17 cellular contexts compared by ENCODE assay signal in the genomic region with DNA sequence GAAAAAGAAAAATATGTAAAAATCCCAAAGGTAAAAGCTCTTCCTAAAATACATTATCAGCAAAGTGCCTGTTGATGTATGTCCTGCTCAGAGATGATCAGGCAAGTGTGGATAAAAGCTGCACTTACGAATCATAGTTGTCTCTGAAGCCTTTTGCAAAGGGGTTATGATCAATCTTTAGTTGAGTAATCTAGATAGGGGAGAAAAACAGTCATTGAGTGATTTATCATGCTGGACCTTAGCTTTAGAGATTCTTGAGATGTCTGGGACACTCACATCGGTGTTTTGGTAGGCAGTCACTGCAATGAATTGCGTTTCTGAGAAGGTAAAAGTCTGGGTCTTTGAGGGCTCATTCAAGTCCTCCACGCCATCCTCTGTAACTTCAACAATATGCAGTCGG. TPM values are rescaled to one million over a fixed set of nuclear protein-coding genes. Genes with fewer than 3 reads are reported as not detected.
DNase-seq lines count a peak whose midpoint lies in the region; ATAC-seq lines count a peak whose summit lies in the region.
"Had no signal": no experiment of that assay in that cellular context is flagged by ENCODE, and none has a peak within 500 bp of the region (broad histone marks: within the 10 kb centered on the region; RNA-seq: fewer than 3 reads in every experiment).

No MANE protein-coding gene starts in this region.

- POLR2A ChIA-PET in activated CD8-positive, alpha-beta T cell treated with anti-CD3 and anti-CD28 coated beads, Interleukin-2, amount 10 ng/mL, durations not matched to agents 7 days and 5 days (lab: Charles Lee) = interaction anchor here (1.0 to 1.9 kb wide), 2 partner anchors 13 to 630 kb away, joined by 4 to 12 read pairs; a partner anchor contains a TSS

- H3K4me1 Mint-ChIP-seq in activated T-cell treated with anti-CD3 and anti-CD28 coated beads, Interleukin-2, amount 50 U/mL, for 72 hours (ENCODE audit: low read depth) = peaks cover 35% of the 10 kb centered on the region
- peaks cover 37% of the 10 kb centered on the region for H3K4me1 Mint-ChIP-seq in activated CD8-positive, alpha-beta T cell treated with anti-CD3 and anti-CD28 coated beads, Interleukin-2, amount 10 ng/mL, durations not matched to agents 7 days and 5 days (ENCODE audit: low read depth)
- peaks cover 64% of the 10 kb centered on the region for H3K4me1 Mint-ChIP-seq in stimulated activated effector memory CD8-positive, alpha-beta T cell treated with anti-CD3 and anti-CD28 coated beads, Interleukin-12 subunit alpha, Interleukin-12 subunit beta, amount 100 ng/mL, for 72 hours
- H3K4me1 Mint-ChIP-seq in stimulated activated naive B cell treated with anti-CD40 and anti-IgM and Interleukin-4, amounts not matched to agents 10 μg/mL and 1 μg/mL and 100 μg/mL, for 72 hours = peaks cover 25 to 47% of the 10 kb centered on the region in 2 donors

- no peak for DNase-seq in activated T-cell treated with anti-CD3 and anti-CD28 coated beads, Interleukin-2, amount 50 U/mL, for 72 hours
- DNase-seq in activated T-cell treated with anti-CD3 and anti-CD28 coated beads for 4 hours (no peak), DMS53 treated with DMSO at 0.1 percent for 48 hours (lab: John Stamatoyannopoulos, UW; ENCODE audit: unreplicated experiment) (no peak)
- DNase-seq in activated CD8-positive, alpha-beta T cell treated with anti-CD3 and anti-CD28 coated beads, Interleukin-2, amount 10 ng/mL, durations not matched to agents 7 days and 5 days = no peak
- no peak for DNase-seq in stimulated activated effector memory CD8-positive, alpha-beta T cell treated with anti-CD3 and anti-CD28 coated beads, Interleukin-12 subunit alpha, Interleukin-12 subunit beta, amount 100 ng/mL, for 72 hours (ENCODE audit: low spot score in 2 of 2)
- no peak for DNase-seq in stimulated activated naive B cell treated with anti-CD40 and anti-IgM and Interleukin-4, amounts not matched to agents 10 μg/mL and 1 μg/mL and 100 μg/mL, for 72 hours
- DNase-seq: H9, NCI-H1105 treated with DMSO at 0.1 percent for 48 hours, NCI-H1694 treated with DMSO at 0.1 percent for 48 hours, NCI-H2107, NCI-H2227 treated with DMSO at 0.1 percent for 48 hours, NCI-H524 had no signal

- peak in 1 of 2 donors; percentile 15 for ATAC-seq in activated T-cell treated with anti-CD3 and anti-CD28 coated beads, Interleukin-2, amount 50 U/mL, for 72 hours (replicated peaks in 1 of 2)
- ATAC-seq in activated CD8-positive, alpha-beta T cell treated with anti-CD3 and anti-CD28 coated beads, Interleukin-2, amount 10 ng/mL, durations not matched to agents 7 days and 5 days = no peak
- ATAC-seq in stimulated activated effector memory CD8-positive, alpha-beta T cell treated with anti-CD3 and anti-CD28 coated beads, Interleukin-12 subunit alpha, Interleukin-12 subunit beta, amount 100 ng/mL, for 72 hours = peak; percentile 63
- no peak for ATAC-seq in stimulated activated naive B cell treated with anti-CD40 and anti-IgM and Interleukin-4, amounts not matched to agents 10 μg/mL and 1 μg/mL and 100 μg/mL, for 72 hours (replicated peaks)
- ATAC-seq: Panc1, Right ventricle myocardium inferior had no signal

- H3K27me3 ChIP-seq in iPS-15b (ENCODE audit: control insufficient read depth, insufficient read depth, low read length) = peaks cover 95% of the 10 kb centered on the region

- peaks cover 0 to 2% of the 10 kb centered on the region in 2 donors for H3K36me3 Mint-ChIP-seq in activated T-cell treated with anti-CD3 and anti-CD28 coated beads, Interleukin-2, amount 50 U/mL, for 72 hours (ENCODE audit: insufficient read depth in 2 of 2)
- peaks cover 3% of the 10 kb centered on the region for H3K36me3 Mint-ChIP-seq in activated CD8-positive, alpha-beta T cell treated with anti-CD3 and anti-CD28 coated beads, Interleukin-2, amount 10 ng/mL, durations not matched to agents 7 days and 5 days (ENCODE audit: low read depth)
- H3K36me3 Mint-ChIP-seq in stimulated activated effector memory CD8-positive, alpha-beta T cell treated with anti-CD3 and anti-CD28 coated beads, Interleukin-12 subunit alpha, Interleukin-12 subunit beta, amount 100 ng/mL, for 72 hours = peaks cover 92% of the 10 kb centered on the region
- H3K36me3 Mint-ChIP-seq in stimulated activated naive B cell treated with anti-CD40 and anti-IgM and Interleukin-4, amounts not matched to agents 10 μg/mL and 1 μg/mL and 100 μg/mL, for 72 hours = no peaks in the 10 kb centered on the region

- no peak overlapping the region for H3K9ac ChIP-seq in iPS-15b (ENCODE audit: low read depth, low read length)
- H3K9ac ChIP-seq: BLaER1 had no signal

- no peaks in the 10 kb centered on the region for H3K9me3 ChIP-seq in iPS-15b (ENCODE audit: control insufficient read depth, insufficient read depth, low read length)

- H3K36me3 ChIP-seq in iPS-15b (ENCODE audit: control insufficient read depth, insufficient read depth, low read length) = no peaks in the 10 kb centered on the region
- H3K36me3 ChIP-seq: BLaER1 had no signal

- H3K4me3 Mint-ChIP-seq in activated T-cell treated with anti-CD3 and anti-CD28 coated beads, Interleukin-2, amount 50 U/mL, for 72 hours = peak overlapping the region in 1 of 2 donors; percentile 83
- peak overlapping the region; percentile 8 for H3K4me3 Mint-ChIP-seq in activated CD8-positive, alpha-beta T cell treated with anti-CD3 and anti-CD28 coated beads, Interleukin-2, amount 10 ng/mL, durations not matched to agents 7 days and 5 days
- H3K4me3 Mint-ChIP-seq in stimulated activated effector memory CD8-positive, alpha-beta T cell treated with anti-CD3 and anti-CD28 coated beads, Interleukin-12 subunit alpha, Interleukin-12 subunit beta, amount 100 ng/mL, for 72 hours = peak overlapping the region; percentile 95
- H3K4me3 Mint-ChIP-seq in stimulated activated naive B cell treated with anti-CD40 and anti-IgM and Interleukin-4, amounts not matched to agents 10 μg/mL and 1 μg/mL and 100 μg/mL, for 72 hours = no peak overlapping the region
- H3K4me3 Mint-ChIP-seq: H9 had no signal

- CTCF ChIA-PET in activated CD8-positive, alpha-beta T cell treated with anti-CD3 and anti-CD28 coated beads, Interleukin-2, amount 10 ng/mL, durations not matched to agents 7 days and 5 days (lab: Charles Lee) = interaction anchor here (0.9 to 1.6 kb wide), 5 partner anchors 565 to 617 kb away, joined by 3 to 5 read pairs (median 3); no protein-coding TSS in a partner anchor

- peak overlapping the region; percentile 27 for H3K4me3 ChIP-seq in iPS-15b (ENCODE audit: low read depth, low read length)
- H3K4me3 ChIP-seq: BLaER1 had no signal

- H3K4me1 ChIP-seq in iPS-15b (ENCODE audit: control insufficient read depth, insufficient read depth, low read length) = peaks cover 27% of the 10 kb centered on the region

- peaks cover 85% of the 10 kb centered on the region for H3K27me3 Mint-ChIP-seq in activated T-cell treated with anti-CD3 and anti-CD28 coated beads, Interleukin-2, amount 50 U/mL, for 72 hours (ENCODE audit: low read depth)
- H3K27me3 Mint-ChIP-seq in activated CD8-positive, alpha-beta T cell treated with anti-CD3 and anti-CD28 coated beads, Interleukin-2, amount 10 ng/mL, durations not matched to agents 7 days and 5 days (ENCODE audit: low read depth) = peaks cover 65% of the 10 kb centered on the region
- peaks cover 80 to 97% of the 10 kb centered on the region in 2 donors for H3K27me3 Mint-ChIP-seq in stimulated activated naive B cell treated with anti-CD40 and anti-IgM and Interleukin-4, amounts not matched to agents 10 μg/mL and 1 μg/mL and 100 μg/mL, for 72 hours

- no peaks in the 10 kb centered on the region for H3K9me3 Mint-ChIP-seq in activated T-cell treated with anti-CD3 and anti-CD28 coated beads, Interleukin-2, amount 50 U/mL, for 72 hours
- H3K9me3 Mint-ChIP-seq in activated CD8-positive, alpha-beta T cell treated with anti-CD3 and anti-CD28 coated beads, Interleukin-2, amount 10 ng/mL, durations not matched to agents 7 days and 5 days (ENCODE audit: insufficient read depth) = no peaks in the 10 kb centered on the region
- no peaks in the 10 kb centered on the region for H3K9me3 Mint-ChIP-seq in stimulated activated effector memory CD8-positive, alpha-beta T cell treated with anti-CD3 and anti-CD28 coated beads, Interleukin-12 subunit alpha, Interleukin-12 subunit beta, amount 100 ng/mL, for 72 hours
- no peaks in the 10 kb centered on the region for H3K9me3 Mint-ChIP-seq in stimulated activated naive B cell treated with anti-CD40 and anti-IgM and Interleukin-4, amounts not matched to agents 10 μg/mL and 1 μg/mL and 100 μg/mL, for 72 hours

- H3K27ac Mint-ChIP-seq in activated T-cell treated with anti-CD3 and anti-CD28 coated beads, Interleukin-2, amount 50 U/mL, for 72 hours = peak overlapping the region; percentile 45
- H3K27ac Mint-ChIP-seq in activated CD8-positive, alpha-beta T cell treated with anti-CD3 and anti-CD28 coated beads, Interleukin-2, amount 10 ng/mL, durations not matched to agents 7 days and 5 days = no peak overlapping the region
- H3K27ac Mint-ChIP-seq in stimulated activated effector memory CD8-positive, alpha-beta T cell treated with anti-CD3 and anti-CD28 coated beads, Interleukin-12 subunit alpha, Interleukin-12 subunit beta, amount 100 ng/mL, for 72 hours = peak overlapping the region; percentile 98
- no peak overlapping the region for H3K27ac Mint-ChIP-seq in stimulated activated naive B cell treated with anti-CD40 and anti-IgM and Interleukin-4, amounts not matched to agents 10 μg/mL and 1 μg/mL and 100 μg/mL, for 72 hours
- H3K27ac Mint-ChIP-seq: H9 had no signal

RNA-seq across cellular contexts. Expression of a gene that starts 3.7 kb away (rescaled TPM):
- total RNA-seq in activated T-cell treated with anti-CD3 and anti-CD28 coated beads, Interleukin-2, amount 50 U/mL, for 72 hours = 1 to 10 TPM; 1.2 to 7.2 TPM
- total RNA-seq in activated CD8-positive, alpha-beta T cell treated with anti-CD3 and anti-CD28 coated beads, Interleukin-2, amount 10 ng/mL, durations not matched to agents 7 days and 5 days = 1 to 10 TPM; 2.9 to 3.3 TPM
- total RNA-seq: LHCN-M2 had no signal

Comparison
In these comparisons a context has a peak if more than half of its experiments do, and no peak if none do; other contexts are left out.
1. H3K27ac Mint-ChIP-seq: peak in activated T-cell treated with anti-CD3 and anti-CD28 coated beads, Interleukin-2, amount 50 U/mL, for 72 hours (single experiment) and stimulated activated effector memory CD8-positive, alpha-beta T cell treated with anti-CD3 and anti-CD28 coated beads, Interleukin-12 subunit alpha, Interleukin-12 subunit beta, amount 100 ng/mL, for 72 hours (single experiment); none in activated CD8-positive, alpha-beta T cell treated with anti-CD3 and anti-CD28 coated beads, Interleukin-2, amount 10 ng/mL, durations not matched to agents 7 days and 5 days (single experiment) and stimulated activated naive B cell treated with anti-CD40 and anti-IgM and Interleukin-4, amounts not matched to agents 10 μg/mL and 1 μg/mL and 100 μg/mL, for 72 hours (single experiment).
2. H3K4me3 Mint-ChIP-seq: peak in activated CD8-positive, alpha-beta T cell treated with anti-CD3 and anti-CD28 coated beads, Interleukin-2, amount 10 ng/mL, durations not matched to agents 7 days and 5 days (single experiment) and stimulated activated effector memory CD8-positive, alpha-beta T cell treated with anti-CD3 and anti-CD28 coated beads, Interleukin-12 subunit alpha, Interleukin-12 subunit beta, amount 100 ng/mL, for 72 hours (single experiment); none in stimulated activated naive B cell treated with anti-CD40 and anti-IgM and Interleukin-4, amounts not matched to agents 10 μg/mL and 1 μg/mL and 100 μg/mL, for 72 hours (0 of 2).